ENCODE assay signal across 8 cellular contexts in the genomic region with DNA sequence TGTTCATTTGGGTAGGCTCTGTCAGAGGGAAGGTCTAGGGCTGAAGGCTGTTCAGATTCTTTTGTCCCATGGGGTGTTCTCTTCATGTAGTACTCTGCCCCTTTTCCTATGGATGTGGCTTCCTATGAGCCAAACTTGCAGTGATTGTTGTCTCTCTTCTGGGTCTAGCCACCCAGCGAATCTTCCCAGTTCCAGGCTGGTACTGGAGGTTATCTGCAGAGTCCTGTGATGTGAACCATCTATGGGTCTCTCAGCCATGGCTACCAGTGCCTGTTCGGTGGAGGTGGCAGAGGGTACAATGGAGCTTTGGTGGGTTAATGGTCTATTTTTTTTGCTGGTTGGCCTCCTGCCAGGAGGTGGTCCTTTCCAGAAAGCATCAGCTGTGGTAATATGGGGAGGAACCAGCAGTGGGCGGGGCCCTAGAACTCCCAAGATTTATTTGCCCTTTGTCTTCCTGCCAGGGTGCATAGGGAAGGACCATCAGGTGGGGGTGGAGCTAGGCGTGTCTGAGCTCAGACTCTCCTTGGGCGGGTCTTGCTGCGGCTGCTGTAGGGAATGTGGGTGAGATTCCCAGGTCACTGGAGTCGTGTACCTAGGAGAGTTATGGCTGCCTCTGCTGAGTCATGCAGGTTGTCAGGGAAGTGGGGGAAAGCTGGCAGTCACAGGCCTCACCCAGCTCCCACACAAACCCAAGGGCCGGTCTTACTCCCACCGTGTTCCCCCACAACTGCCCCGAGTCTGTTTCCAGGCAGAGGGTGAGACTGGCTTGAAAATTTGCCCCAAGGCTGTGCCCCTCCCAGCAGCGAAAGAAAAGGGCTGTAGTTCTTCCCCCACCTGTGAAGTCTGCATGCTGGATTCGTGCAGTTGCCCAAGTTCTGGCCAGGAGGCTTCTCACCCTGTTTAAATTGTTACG. TPM values are rescaled to one million over a fixed set of nuclear protein-coding genes. Genes with fewer than 3 reads are reported as not detected.
DNase-seq lines count a peak whose midpoint lies in the region; ATAC-seq and TF ChIP-seq lines count a peak whose summit lies in the region.

No MANE protein-coding gene starts in this region.

- 77% methylated on average over 12 of the region's 13 CpGs for WGBS in HUES64
- no CpG with 5 or more reads among the region's 13 CpGs for WGBS in neuronal stem cell (ENCODE audit: extremely low coverage in 2 of 2, insufficient read length in 2 of 2, insufficient replicate concordance in 1 of 2), 2 donors

- no peak overlapping the region for H3K23ac ChIP-seq in neuronal stem cell (ENCODE audit: low read depth, low read length, poor library complexity)

- TF ChIP-seq CTCF in lower lobe of right lung (IDR thresholded peaks at IDR 0.05), result no peak

- H2AK5ac ChIP-seq in neuronal stem cell (ENCODE audit: low read depth, low read length), result no peak overlapping the region

- H3K14ac ChIP-seq in neuronal stem cell (ENCODE audit: low read length), result no peak overlapping the region

- peak overlapping the region; percentile 61; the same call in 1 of the 2 replicates for H3K9ac ChIP-seq in HUES64 (ENCODE audit: low read depth, low read length)
- H3K9ac ChIP-seq in neuronal stem cell (ENCODE audit: low read depth, low read length, poor library complexity), result no peak overlapping the region

- no peak overlapping the region for H3K18ac ChIP-seq in neuronal stem cell (ENCODE audit: low read length)

- H3K4me1 ChIP-seq in HUES64 (ENCODE audit: insufficient read depth, low read length) (0 out of 2 replicates have a peak, but pooled peaks cover 5% of the 10 kb centered on the region), lower lobe of right lung (peaks cover 16% of the 10 kb centered on the region), neuronal stem cell (ENCODE audit: control insufficient read depth in 2 of 2, insufficient read depth in 1 of 2, low read depth in 1 of 2, low read length in 2 of 2) (no peaks in the 10 kb centered on the region)

- H3K27ac ChIP-seq in HUES64 (ENCODE audit: low read depth, low read length) (peak overlapping the region; percentile 46; the same call in 1 of the 2 replicates), lower lobe of right lung (peak overlapping the region; percentile 68), neuronal stem cell (replicated peaks; ENCODE audit: low read length) (no peak overlapping the region)

- H3K79me1 ChIP-seq in neuronal stem cell (ENCODE audit: low read depth, low read length), result peaks cover 10% of the 10 kb centered on the region

- no peak overlapping the region for H2BK12ac ChIP-seq in neuronal stem cell (ENCODE audit: low read length)

- H3K4me2 ChIP-seq in neuronal stem cell (ENCODE audit: insufficient read depth, low read length, poor library complexity, severe bottlenecking), result no peak overlapping the region

- no peak overlapping the region for H3K4ac ChIP-seq in neuronal stem cell (ENCODE audit: low read length)

- intact Hi-C loops in lower lobe of right lung (cut with DNase I), result no loop called here

- H3K36me3 ChIP-seq in HUES64 (ENCODE audit: insufficient read depth, low read length), result peaks cover 30% of the 10 kb centered on the region
- H3K36me3 ChIP-seq in lower lobe of right lung, result peaks cover 32% of the 10 kb centered on the region
- peaks cover 26 to 55% of the 10 kb centered on the region in 2 donors for H3K36me3 ChIP-seq in neuronal stem cell (replicated peaks in 1 of 2; ENCODE audit: control insufficient read depth in 2 of 2, insufficient read depth in 2 of 2, low read length in 2 of 2)

- H3K9me3 ChIP-seq in HUES64 (ENCODE audit: insufficient read depth, low read depth, low read length) (peaks cover 6% of the 10 kb centered on the region; the same call in 1 of the 2 replicates), lower lobe of right lung (no peaks in the 10 kb centered on the region), neuronal stem cell (replicated peaks in 1 of 2; ENCODE audit: control insufficient read depth in 2 of 2, insufficient read depth in 1 of 2, low read depth in 1 of 2, low read length in 2 of 2) (peaks cover 6 to 9% of the 10 kb centered on the region in 2 donors)

- no peak overlapping the region for H2AFZ ChIP-seq in neuronal stem cell (ENCODE audit: low read length)

- H3K27me3 ChIP-seq in HUES64 (ENCODE audit: insufficient read depth, low read length), result no peaks in the 10 kb centered on the region
- no peaks in the 10 kb centered on the region for H3K27me3 ChIP-seq in lower lobe of right lung (ENCODE audit: low read depth)
- H3K27me3 ChIP-seq in neuronal stem cell (ENCODE audit: control insufficient read depth in 3 of 3, insufficient read depth in 3 of 3, low read depth in 1 of 3, low read length in 3 of 3), result no peaks in the 10 kb centered on the region

- peak; percentile 80 to 82 for ATAC-seq in lower lobe of right lung
- no peak for ATAC-seq in HG03439 (IDR thresholded peaks at IDR 0.05; ENCODE audit: unreplicated experiment)
- no peak for ATAC-seq in HG03039 (IDR thresholded peaks at IDR 0.05; ENCODE audit: unreplicated experiment)

- no peak overlapping the region for H4K8ac ChIP-seq in neuronal stem cell (ENCODE audit: low read depth, low read length)

- no peak overlapping the region for H2BK15ac ChIP-seq in neuronal stem cell (ENCODE audit: low read length)

- H2BK120ac ChIP-seq in neuronal stem cell (ENCODE audit: low read depth, low read length), result no peak overlapping the region

- H3K4me3 ChIP-seq in HUES64 (ENCODE audit: low read length), result no peak overlapping the region
- no peak overlapping the region for H3K4me3 ChIP-seq in lower lobe of right lung
- no peak overlapping the region for H3K4me3 ChIP-seq in neuronal stem cell (ENCODE audit: low read length in 2 of 2)

- no peak overlapping the region for H4K91ac ChIP-seq in neuronal stem cell (ENCODE audit: low read depth, low read length, poor library complexity)

- no peak overlapping the region for H2BK5ac ChIP-seq in neuronal stem cell (ENCODE audit: low read length)

- DNase-seq in CD1c-positive myeloid dendritic cell (ENCODE audit: extremely low spot score) (peak; percentile 8), lower lobe of right lung (peak; percentile 83), neuronal stem cell (ENCODE audit: low spot score) (no peak), NCI-H1092 treated with DMSO at 0.1 percent for 48 hours (lab: John Stamatoyannopoulos, UW) (no peak)
- peak; percentile 47 for DNase-seq in activated CD8-positive, alpha-beta memory T cell treated with anti-CD3 and anti-CD28 coated beads, Interleukin-2, amount 50 U/mL, for 48 hours

RNA-seq across cellular contexts. Expression of a gene that starts 17.5 kb away (rescaled TPM):
- polyA plus RNA-seq in HUES64 (2013, experiment 1 of 2), result 9.7 TPM
- polyA plus RNA-seq in HUES64 (2013, experiment 2 of 2), result 13.0 TPM
- 12.7 TPM for total RNA-seq in lower lobe of right lung
- 23.8 TPM for polyA plus RNA-seq in neuronal stem cell (2013, experiment 1 of 2)
- polyA plus RNA-seq in neuronal stem cell (2013, experiment 2 of 2), result 23.3 TPM

RNA-seq across cellular contexts. Expression of a gene that starts 17.8 kb away (rescaled TPM):
- polyA plus RNA-seq in HUES64 (2013, experiment 1 of 2), result 30.5 TPM
- 34.4 TPM for polyA plus RNA-seq in HUES64 (2013, experiment 2 of 2)
- total RNA-seq in lower lobe of right lung, result 21.8 TPM
- 39.9 TPM for polyA plus RNA-seq in neuronal stem cell (2013, experiment 1 of 2)
- 43.8 TPM for polyA plus RNA-seq in neuronal stem cell (2013, experiment 2 of 2)

RNA-seq across cellular contexts. Expression of a gene that starts 20.9 kb away (rescaled TPM):
- 282 TPM for polyA plus RNA-seq in HUES64 (2013, experiment 1 of 2)
- polyA plus RNA-seq in HUES64 (2013, experiment 2 of 2), result 260 TPM
- total RNA-seq in lower lobe of right lung, result 83.5 TPM
- polyA plus RNA-seq in neuronal stem cell (2013, experiment 1 of 2), result 231 TPM
- polyA plus RNA-seq in neuronal stem cell (2013, experiment 2 of 2), result 228 TPM

Comparison
In these comparisons a context has a peak if more than half of its experiments do, and no peak if none do; other contexts are left out.
1. DNase-seq: peak in CD1c-positive myeloid dendritic cell (single experiment), activated CD8-positive, alpha-beta memory T cell treated with anti-CD3 and anti-CD28 coated beads, Interleukin-2, amount 50 U/mL, for 48 hours (single experiment) and lower lobe of right lung (single experiment); none in neuronal stem cell (single experiment) and NCI-H1092 treated with DMSO at 0.1 percent for 48 hours (single experiment).
2. ATAC-seq: peak in lower lobe of right lung (2 of 2); none in HG03439 (single experiment) and HG03039 (single experiment).